In the genomic region with DNA sequence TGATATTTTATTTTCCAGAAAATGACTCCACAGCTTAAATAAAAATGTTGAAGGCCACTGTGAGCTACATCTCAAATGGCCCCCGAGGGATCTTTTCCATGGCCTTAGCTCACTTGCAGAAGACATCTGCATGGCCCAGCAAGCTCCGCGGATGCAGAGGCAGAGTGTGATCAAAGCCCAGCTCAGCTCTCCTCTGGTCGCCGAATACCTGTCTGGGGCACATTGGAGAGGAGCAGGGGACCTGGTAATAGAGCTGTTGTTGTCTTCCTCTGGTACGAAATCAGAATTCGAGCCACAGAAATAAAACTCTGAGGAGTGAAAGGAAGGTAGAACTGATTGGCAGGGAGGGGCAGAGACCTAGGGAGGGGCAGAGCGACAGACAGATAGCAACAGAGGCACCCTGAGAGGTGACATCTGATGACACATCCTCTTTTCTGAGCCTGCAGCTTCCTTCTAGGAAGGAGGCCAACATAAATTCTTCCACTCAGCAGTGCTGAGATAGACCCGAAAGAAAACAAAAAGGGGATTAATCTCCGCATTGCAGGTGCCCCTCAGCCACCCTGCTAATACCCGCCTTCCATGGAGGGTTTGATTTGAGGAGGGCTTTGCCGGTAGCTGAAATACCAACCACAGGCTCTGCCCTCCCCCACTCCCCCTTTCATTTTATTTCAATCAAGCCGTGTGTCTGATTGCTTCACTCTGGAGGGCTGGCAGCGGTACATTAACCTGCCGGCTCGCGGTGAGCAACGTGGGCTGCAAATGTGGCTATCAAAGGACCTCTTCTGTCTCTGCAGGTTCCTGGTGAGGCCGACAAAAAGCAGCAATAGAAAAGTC, we compare ENCODE assay signal across 23 cellular contexts.
A peak's percentile ranks its signal among the peaks of the same experiment; 100 is the strongest.
DNase-seq lines count a peak whose midpoint lies in the region; ATAC-seq and TF ChIP-seq lines count a peak whose summit lies in the region.
"Had no signal": no experiment of that assay in that cellular context is flagged by ENCODE, and none has a peak within 500 bp of the region (broad histone marks: within the 10 kb centered on the region; RNA-seq: fewer than 3 reads in every experiment).

No MANE protein-coding gene starts in this region.

- H3K27ac Mint-ChIP-seq in activated T-cell treated with anti-CD3 and anti-CD28 coated beads, Interleukin-2, amount 50 U/mL, for 24 hours, result no peak overlapping the region
- peak overlapping the region; percentile 78 for H3K27ac Mint-ChIP-seq in activated CD8-positive, alpha-beta T cell treated with anti-CD3 and anti-CD28 coated beads for 36 hours
- H3K27ac Mint-ChIP-seq in stimulated activated naive CD8-positive, alpha-beta T cell treated with anti-CD3 and anti-CD28 coated beads, Interleukin-15, Interleukin-2, amounts not matched to agents 100 ng/mL and 50 ng/mL, for 24 hours, result peak overlapping the region; percentile 27
- H3K27ac Mint-ChIP-seq: activated CD4-positive, alpha-beta memory T cell treated with anti-CD3 and anti-CD28 coated beads, Interleukin-2, amount 10 ng/mL, durations not matched to agents 7 days and 5 days; activated T-helper 17 cell treated with anti-CD3 and anti-CD28 coated beads, Interleukin-2, amount 50 U/mL, for 72 hours; CD4-positive, CD25-positive, alpha-beta regulatory T cell; H9 had no signal

- POLR2A ChIA-PET in activated CD8-positive, alpha-beta T cell treated with anti-CD3 and anti-CD28 coated beads for 36 hours (lab: Charles Lee), result interaction anchor here (1.2 kb wide), 1 partner anchor 19 kb away, joined by 3 read pairs; no protein-coding TSS in a partner anchor

- intact Hi-C loops in activated CD8-positive, alpha-beta T cell treated with anti-CD3 and anti-CD28 coated beads for 36 hours (cut with micrococcal nuclease), result no loop called here
- intact Hi-C loops in esophagus muscularis mucosa (cut with DNase I), result no loop called here

- no peak overlapping the region for H3K27ac ChIP-seq in esophagus muscularis mucosa (replicated peaks in 1 of 4)
- H3K27ac ChIP-seq: foreskin keratinocyte, upper lobe of left lung, VCaP had no signal

- TF ChIP-seq EP300 in esophagus muscularis mucosa (IDR thresholded peaks at IDR 0.05), result no peak

- H3K4me1 Mint-ChIP-seq in activated T-cell treated with anti-CD3 and anti-CD28 coated beads, Interleukin-2, amount 50 U/mL, for 24 hours (ENCODE audit: low read depth), result peaks cover 9% of the 10 kb centered on the region
- peaks cover 25% of the 10 kb centered on the region for H3K4me1 Mint-ChIP-seq in activated CD8-positive, alpha-beta T cell treated with anti-CD3 and anti-CD28 coated beads for 36 hours (ENCODE audit: low read depth)
- H3K4me1 Mint-ChIP-seq in stimulated activated naive CD8-positive, alpha-beta T cell treated with anti-CD3 and anti-CD28 coated beads, Interleukin-15, Interleukin-2, amounts not matched to agents 100 ng/mL and 50 ng/mL, for 24 hours (ENCODE audit: low read depth), result peaks cover 8% of the 10 kb centered on the region
- H3K4me1 Mint-ChIP-seq: activated CD4-positive, alpha-beta memory T cell treated with anti-CD3 and anti-CD28 coated beads, Interleukin-2, amount 10 ng/mL, durations not matched to agents 7 days and 5 days; activated T-helper 17 cell treated with anti-CD3 and anti-CD28 coated beads, Interleukin-2, amount 50 U/mL, for 72 hours; CD4-positive, CD25-positive, alpha-beta regulatory T cell had no signal

- H3K9me3 Mint-ChIP-seq in activated T-cell treated with anti-CD3 and anti-CD28 coated beads, Interleukin-2, amount 50 U/mL, for 24 hours, result peaks cover 2% of the 10 kb centered on the region
- H3K9me3 Mint-ChIP-seq in activated CD8-positive, alpha-beta T cell treated with anti-CD3 and anti-CD28 coated beads for 36 hours, result no peaks in the 10 kb centered on the region
- peaks cover 3% of the 10 kb centered on the region for H3K9me3 Mint-ChIP-seq in stimulated activated naive CD8-positive, alpha-beta T cell treated with anti-CD3 and anti-CD28 coated beads, Interleukin-15, Interleukin-2, amounts not matched to agents 100 ng/mL and 50 ng/mL, for 24 hours
- H3K9me3 Mint-ChIP-seq: activated CD4-positive, alpha-beta memory T cell treated with anti-CD3 and anti-CD28 coated beads, Interleukin-2, amount 10 ng/mL, durations not matched to agents 7 days and 5 days; activated T-helper 17 cell treated with anti-CD3 and anti-CD28 coated beads, Interleukin-2, amount 50 U/mL, for 72 hours; H9; nephron had no signal

- H3K4me1 ChIP-seq in esophagus muscularis mucosa (no peaks in the 10 kb centered on the region), BE2C (no peaks in the 10 kb centered on the region)
- H3K4me1 ChIP-seq: foreskin keratinocyte, upper lobe of left lung had no signal

- H3K9me3 ChIP-seq in esophagus muscularis mucosa (no peaks in the 10 kb centered on the region), BE2C (no peaks in the 10 kb centered on the region)
- H3K9me3 ChIP-seq: upper lobe of left lung had no signal

- H3K36me3 Mint-ChIP-seq in activated T-cell treated with anti-CD3 and anti-CD28 coated beads, Interleukin-2, amount 50 U/mL, for 24 hours (ENCODE audit: low read depth), result no peaks in the 10 kb centered on the region
- H3K36me3 Mint-ChIP-seq in activated CD8-positive, alpha-beta T cell treated with anti-CD3 and anti-CD28 coated beads for 36 hours (ENCODE audit: low read depth), result no peaks in the 10 kb centered on the region
- no peaks in the 10 kb centered on the region for H3K36me3 Mint-ChIP-seq in stimulated activated naive CD8-positive, alpha-beta T cell treated with anti-CD3 and anti-CD28 coated beads, Interleukin-15, Interleukin-2, amounts not matched to agents 100 ng/mL and 50 ng/mL, for 24 hours (ENCODE audit: low read depth)
- H3K36me3 Mint-ChIP-seq: CD4-positive, CD25-positive, alpha-beta regulatory T cell had no signal

- peak; percentile 92 for ATAC-seq in activated CD8-positive, alpha-beta T cell treated with anti-CD3 and anti-CD28 coated beads for 36 hours
- ATAC-seq: activated T-helper 17 cell treated with anti-CD3 and anti-CD28 coated beads, Interleukin-2, amount 50 U/mL, for 72 hours; foreskin keratinocyte had no signal

- no peaks in the 10 kb centered on the region for H3K27me3 Mint-ChIP-seq in activated T-cell treated with anti-CD3 and anti-CD28 coated beads, Interleukin-2, amount 50 U/mL, for 24 hours
- H3K27me3 Mint-ChIP-seq in activated CD8-positive, alpha-beta T cell treated with anti-CD3 and anti-CD28 coated beads for 36 hours, result peaks cover 9% of the 10 kb centered on the region
- no peaks in the 10 kb centered on the region for H3K27me3 Mint-ChIP-seq in stimulated activated naive CD8-positive, alpha-beta T cell treated with anti-CD3 and anti-CD28 coated beads, Interleukin-15, Interleukin-2, amounts not matched to agents 100 ng/mL and 50 ng/mL, for 24 hours
- H3K27me3 Mint-ChIP-seq: CD4-positive, CD25-positive, alpha-beta regulatory T cell had no signal

- H3K4me3 ChIP-seq in esophagus muscularis mucosa (no peak overlapping the region), BE2C (ENCODE audit: low read depth, low read length) (no peak overlapping the region)
- H3K4me3 ChIP-seq: upper lobe of left lung had no signal

- CTCF ChIA-PET in activated CD8-positive, alpha-beta T cell treated with anti-CD3 and anti-CD28 coated beads for 36 hours (lab: Charles Lee), result no interaction called here

- no peak for TF ChIP-seq POLR2A in esophagus muscularis mucosa (IDR thresholded peaks at IDR 0.05; ENCODE audit: low read depth)

- H3K27me3 ChIP-seq in esophagus muscularis mucosa (peaks cover 0 to 9% (median 0%) of the 10 kb centered on the region in 4 donors), BE2C (no peaks in the 10 kb centered on the region)
- H3K27me3 ChIP-seq: foreskin keratinocyte, upper lobe of left lung had no signal

- 66% methylated on average over 19 of the region's 19 CpGs for WGBS in esophagus muscularis mucosa

- no peak for TF ChIP-seq CTCF in activated CD8-positive, alpha-beta T cell treated with anti-CD3 and anti-CD28 coated beads for 36 hours (IDR thresholded peaks at IDR 0.05)
- TF ChIP-seq CTCF in esophagus muscularis mucosa (IDR thresholded peaks at IDR 0.05) (no peak), BE2C (IDR thresholded peaks at IDR 0.05; ENCODE audit: low read depth, low read length) (no peak)

- H3K4me3 Mint-ChIP-seq in activated T-cell treated with anti-CD3 and anti-CD28 coated beads, Interleukin-2, amount 50 U/mL, for 24 hours, result peak overlapping the region; percentile 3
- peak overlapping the region; percentile 64 for H3K4me3 Mint-ChIP-seq in activated CD8-positive, alpha-beta T cell treated with anti-CD3 and anti-CD28 coated beads for 36 hours
- H3K4me3 Mint-ChIP-seq in stimulated activated naive CD8-positive, alpha-beta T cell treated with anti-CD3 and anti-CD28 coated beads, Interleukin-15, Interleukin-2, amounts not matched to agents 100 ng/mL and 50 ng/mL, for 24 hours, result peak overlapping the region; percentile 27
- H3K4me3 Mint-ChIP-seq: activated CD4-positive, alpha-beta memory T cell treated with anti-CD3 and anti-CD28 coated beads, Interleukin-2, amount 10 ng/mL, durations not matched to agents 7 days and 5 days; activated T-helper 17 cell treated with anti-CD3 and anti-CD28 coated beads, Interleukin-2, amount 50 U/mL, for 72 hours; H9; nephron had no signal

- no peaks in the 10 kb centered on the region for H3K36me3 ChIP-seq in esophagus muscularis mucosa
- no peaks in the 10 kb centered on the region for H3K36me3 ChIP-seq in BE2C
- H3K36me3 ChIP-seq: upper lobe of left lung had no signal

- no peak for DNase-seq in activated T-cell treated with anti-CD3 and anti-CD28 coated beads, Interleukin-2, amount 50 U/mL, for 24 hours
- no peak for DNase-seq in activated T-cell treated with anti-CD3 and anti-CD28 coated beads, Interleukin-2, amount 50 U/mL, for 48 hours
- peak; percentile 60 for DNase-seq in activated CD8-positive, alpha-beta T cell treated with anti-CD3 and anti-CD28 coated beads for 36 hours
- DNase-seq in esophagus muscularis mucosa (ENCODE audit: extremely low spot score) (peak; percentile 39), NCI-H2107 (lab: John Stamatoyannopoulos, UW) (no peak), NCI-H774 (lab: John Stamatoyannopoulos, UW) (no peak), BE2C (no peak)
- DNase-seq: activated CD4-positive, alpha-beta memory T cell treated with anti-CD3 and anti-CD28 coated beads, Interleukin-2, amount 10 ng/mL, durations not matched to agents 7 days and 5 days; amygdala; CD4-positive, CD25-positive, alpha-beta regulatory T cell; DMS79 treated with DMSO at 0.1 percent for 48 hours; foreskin keratinocyte; H9; NCI-H1092; NCI-H2081; NCI-H510A treated with DMSO at 0.1 percent for 48 hours; stimulated activated naive CD4-positive, alpha-beta T cell treated with Interleukin-2 at 50 U/mL for 16 hours; T-helper 1 cell had no signal

Comparison
In these comparisons a context has a peak if more than half of its experiments do, and no peak if none do; other contexts are left out.
1. DNase-seq: peak in activated CD8-positive, alpha-beta T cell treated with anti-CD3 and anti-CD28 coated beads for 36 hours (single experiment) and esophagus muscularis mucosa (single experiment); none in activated T-cell treated with anti-CD3 and anti-CD28 coated beads, Interleukin-2, amount 50 U/mL, for 24 hours (single experiment), activated T-cell treated with anti-CD3 and anti-CD28 coated beads, Interleukin-2, amount 50 U/mL, for 48 hours (0 of 2), NCI-H2107 (single experiment), NCI-H774 (single experiment) and BE2C (single experiment).
2. H3K4me3 Mint-ChIP-seq: peak in every context shown above with its lines; median percentile 64 in activated CD8-positive, alpha-beta T cell treated with anti-CD3 and anti-CD28 coated beads for 36 hours; 27 in stimulated activated naive CD8-positive, alpha-beta T cell treated with anti-CD3 and anti-CD28 coated beads, Interleukin-15, Interleukin-2, amounts not matched to agents 100 ng/mL and 50 ng/mL, for 24 hours; 3 in activated T-cell treated with anti-CD3 and anti-CD28 coated beads, Interleukin-2, amount 50 U/mL, for 24 hours.